Comparison of ENCODE assay signal across 8 cellular contexts in the genomic region with DNA sequence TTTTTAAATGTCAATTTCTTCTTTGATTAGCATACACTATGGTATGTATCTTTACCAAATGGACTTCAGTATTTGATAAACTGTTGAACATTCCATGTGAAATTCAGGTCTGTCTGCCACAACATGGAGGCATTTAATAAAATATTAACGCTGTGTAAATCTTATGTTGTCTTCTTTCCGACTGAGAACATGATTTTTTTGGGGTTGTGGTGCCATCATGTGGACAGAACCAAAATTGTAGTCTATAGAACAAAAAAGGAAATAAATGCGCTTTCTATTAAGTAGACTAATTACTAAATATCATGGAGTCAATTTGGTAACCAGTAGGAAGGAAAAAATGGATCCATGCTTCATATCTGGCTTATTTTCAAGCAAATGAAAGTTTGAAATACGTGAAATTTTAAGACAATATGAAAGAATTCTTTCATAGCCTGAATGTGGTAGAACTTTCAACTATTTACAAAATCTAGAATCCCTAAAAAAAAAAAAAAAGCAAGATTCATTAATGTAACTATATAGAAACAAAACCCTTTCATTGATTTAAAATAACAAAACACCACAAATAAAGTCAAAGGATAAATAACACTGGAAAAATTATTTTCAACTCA. TPM values are rescaled to one million over a fixed set of nuclear protein-coding genes. Genes with fewer than 3 reads are reported as not detected.
DNase-seq lines count a peak whose midpoint lies in the region; ATAC-seq and FAIRE-seq lines count a peak whose summit lies in the region.

No MANE protein-coding gene starts in this region.

- H3K9me3 ChIP-seq in mucosa of rectum (ENCODE audit: control insufficient read depth in 2 of 2, low read length in 2 of 2) = no peaks in the 10 kb centered on the region

- DNase-seq in NCI-H510A treated with DMSO at 0.1 percent for 48 hours (lab: John Stamatoyannopoulos, UW) = peak; percentile 22
- no peak for DNase-seq in NCI-H510A (lab: John Stamatoyannopoulos, UW)
- peak; percentile 37 for DNase-seq in HTR-8/SVneo (ENCODE audit: insufficient read length, low spot score)
- peak; percentile 35 for DNase-seq in SKM-1 (lab: John Stamatoyannopoulos, UW; ENCODE audit: unreplicated experiment)
- DNase-seq in dermis microvascular lymphatic vessel endothelial cell (ENCODE audit: low read depth in 2 of 2) = peak; percentile 64 to 77

- H3K36me3 ChIP-seq in mucosa of rectum (ENCODE audit: control insufficient read depth in 2 of 2, insufficient read depth in 2 of 2, low read length in 2 of 2) = no peaks in the 10 kb centered on the region

- no peak overlapping the region for H3K9ac ChIP-seq in mucosa of rectum (ENCODE audit: low read depth in 1 of 2, low read length in 2 of 2)

- no peak for ATAC-seq in HG03135 (IDR thresholded peaks at IDR 0.05; ENCODE audit: unreplicated experiment)
- no peak for ATAC-seq in GM21619 (IDR thresholded peaks at IDR 0.05; ENCODE audit: unreplicated experiment)

- no peaks in the 10 kb centered on the region for H3K27me3 ChIP-seq in mucosa of rectum (ENCODE audit: control insufficient read depth in 2 of 2, insufficient read depth in 2 of 2, low read length in 2 of 2)

- no peak for FAIRE-seq in HTR-8/SVneo (lab: Jason Lieb, UNC)

- no peak overlapping the region for H3K4me3 ChIP-seq in mucosa of rectum (ENCODE audit: low read length in 2 of 2)

- H3K4me1 ChIP-seq in mucosa of rectum (ENCODE audit: control insufficient read depth in 2 of 2, insufficient read depth in 2 of 2, low read length in 2 of 2) = peaks cover 3 to 17% of the 10 kb centered on the region in 2 donors

- peak overlapping the region; percentile 3 to 74 for H3K27ac ChIP-seq in mucosa of rectum (ENCODE audit: low read depth in 2 of 2, low read length in 2 of 2)

RNA-seq across cellular contexts. Expression of gene PLK2, which starts 2.8 kb away (rescaled TPM):
- 428 and 578 TPM in 2 replicates for total RNA-seq in dermis microvascular lymphatic vessel endothelial cell

RNA-seq across cellular contexts. Expression of gene GAPT, which starts 28.5 kb away (rescaled TPM):
- total RNA-seq in dermis microvascular lymphatic vessel endothelial cell = not detected in 2 replicates
